In genomic region chr11:34250732-34251639, GRCh38 we compare ENCODE assay signal across 8 cellular contexts.
DNase-seq lines count a peak whose midpoint lies in the region; ATAC-seq and TF ChIP-seq lines count a peak whose summit lies in the region.

No MANE protein-coding gene starts in this region.

- H3K4me1 ChIP-seq in SJSA1 (replicated peaks): peaks cover 19% of the 10 kb centered on the region
- H3K4me1 ChIP-seq in right atrium auricular region: peaks cover 0 to 49% of the 10 kb centered on the region in 2 donors
- H3K4me1 ChIP-seq in spleen: peaks cover 0 to 53% (median 17%) of the 10 kb centered on the region in 6 donors
- H3K4me1 ChIP-seq in prostate gland (replicated peaks): no peaks in the 10 kb centered on the region

- H3K27me3 ChIP-seq in SJSA1 (replicated peaks) (no peaks in the 10 kb centered on the region), right atrium auricular region (no peaks in the 10 kb centered on the region), spleen (replicated peaks in 1 of 7) (no peaks in the 10 kb centered on the region), prostate gland (replicated peaks; ENCODE audit: insufficient read depth) (no peaks in the 10 kb centered on the region)

- H3K4me3 ChIP-seq in SJSA1 (no peak overlapping the region), right atrium auricular region (peak overlapping the region; percentile 7 to 19), spleen (peak overlapping the region in 6 of 8 donors; percentile 9 to 61 (median 21)), prostate gland (no peak overlapping the region)

- H3K27ac ChIP-seq in SJSA1 (peak overlapping the region; percentile 17; the same call in 1 of the 2 replicates), right atrium auricular region (peak overlapping the region; percentile 78 to 90), spleen (peak overlapping the region in 4 of 8 donors; percentile 18 to 53 (median 34)), prostate gland (no peak overlapping the region)

- H3K36me3 ChIP-seq in SJSA1: no peaks in the 10 kb centered on the region
- no peaks in the 10 kb centered on the region for H3K36me3 ChIP-seq in right atrium auricular region
- H3K36me3 ChIP-seq in spleen: no peaks in the 10 kb centered on the region
- H3K36me3 ChIP-seq in prostate gland: no peaks in the 10 kb centered on the region

- H3K9me3 ChIP-seq in SJSA1 (replicated peaks) (no peaks in the 10 kb centered on the region), right atrium auricular region (no peaks in the 10 kb centered on the region), spleen (no peaks in the 10 kb centered on the region), prostate gland (no peaks in the 10 kb centered on the region)

- peak; percentile 73 for ATAC-seq in HG03196 (IDR thresholded peaks at IDR 0.05; ENCODE audit: unreplicated experiment)

- TF ChIP-seq CTCF in right atrium auricular region (IDR thresholded peaks at IDR 0.05): no peak
- TF ChIP-seq CTCF in spleen (IDR thresholded peaks at IDR 0.05 in 8 of 11, conservative IDR thresholded peaks at IDR 0.05 in 3 of 11): no peak
- no peak for TF ChIP-seq CTCF in prostate gland (IDR thresholded peaks at IDR 0.05)

- DNase-seq in activated gamma-delta T cell treated with Interleukin-2 at 50 U/mL for 16 hours (peak; percentile 73), activated gamma-delta T cell (lab: John Stamatoyannopoulos, UW) (no peak), SJSA1 (ENCODE audit: low read depth in 1 of 2, low spot score in 2 of 2) (peak; percentile 75 to 82), right atrium auricular region (ENCODE audit: low spot score) (peak; percentile 79), spleen (peak; percentile 91), prostate gland (ENCODE audit: low spot score) (no peak)
- peak; percentile 70 for DNase-seq in activated naive CD4-positive, alpha-beta T cell treated with anti-CD3 and anti-CD28 coated beads, Interleukin-2, amount 50 U/mL, for 16 hours

- 26 to 37% (median 30%) methylated on average over 11 of the region's 11 CpGs for WGBS in spleen, 5 donors
- WGBS in prostate gland: 51% methylated on average over 11 of the region's 11 CpGs

- TF ChIP-seq POLR2A in spleen (IDR thresholded peaks at IDR 0.05): no peak
- TF ChIP-seq POLR2A in prostate gland (IDR thresholded peaks at IDR 0.05): no peak

- intact Hi-C loops in spleen (cut with DNase I; ENCODE audit: low total_unique reads): no loop called here
- intact Hi-C loops in prostate gland (cut with DNase I): no loop called here

Comparison
In these comparisons a context has a peak if more than half of its experiments do, and no peak if none do; other contexts are left out.
1. DNase-seq: peak in activated gamma-delta T cell treated with Interleukin-2 at 50 U/mL for 16 hours (single experiment), SJSA1 (2 of 2), activated naive CD4-positive, alpha-beta T cell treated with anti-CD3 and anti-CD28 coated beads, Interleukin-2, amount 50 U/mL, for 16 hours (single experiment), right atrium auricular region (single experiment) and spleen (single experiment); none in activated gamma-delta T cell (single experiment) and prostate gland (single experiment).
2. H3K27ac ChIP-seq: peak in SJSA1 (single experiment) and right atrium auricular region (2 of 2); none in prostate gland (0 of 2).
3. H3K4me3 ChIP-seq: peak in right atrium auricular region (2 of 2) and spleen (6 of 8); none in SJSA1 (single experiment) and prostate gland (0 of 2).